ENCODE assay signal across 8 cellular contexts in the genomic region with DNA sequence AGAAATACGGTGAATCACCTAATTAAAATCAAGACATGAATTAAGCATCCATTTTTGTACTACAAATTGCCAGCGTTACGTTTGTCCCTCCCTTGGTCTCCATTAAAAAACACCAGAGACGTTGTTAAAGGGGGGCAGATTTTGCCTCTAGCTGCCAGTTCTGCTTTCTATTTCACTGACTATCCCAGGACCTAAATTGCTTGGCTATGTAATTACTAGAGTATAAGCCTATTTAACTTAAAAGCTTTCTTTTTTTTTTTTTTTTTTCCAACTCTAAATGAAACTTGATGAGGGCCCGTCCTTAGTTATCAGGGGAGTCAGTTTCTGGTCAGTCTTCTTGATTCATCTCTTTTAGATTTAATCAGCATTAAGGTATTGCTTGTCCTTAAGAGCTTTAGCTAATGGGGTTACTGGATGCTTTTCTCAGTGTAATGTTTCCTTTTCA. TPM values are rescaled to one million over a fixed set of nuclear protein-coding genes. Genes with fewer than 3 reads are reported as not detected.
DNase-seq lines count a peak whose midpoint lies in the region; ATAC-seq and TF ChIP-seq lines count a peak whose summit lies in the region.

No MANE protein-coding gene starts in this region.

- H3K9ac ChIP-seq in SK-N-MC (ENCODE audit: insufficient read length) = peak overlapping the region; percentile 93

- no peak for ATAC-seq in Right ventricle myocardium superior (ENCODE audit: poor library complexity)
- ATAC-seq in HG02938 (IDR thresholded peaks at IDR 0.05; ENCODE audit: unreplicated experiment) = no peak

- in situ Hi-C loops in KBM-7 (cut with MboI; ENCODE audit: low pct_unique_long_range_greater_than_20kb, low sequenced_read_pairs) = no loop called here

- H2AFZ ChIP-seq in neuron (ENCODE audit: low read depth, low read length) = peak overlapping the region; percentile 85

- peak overlapping the region; percentile 83 to 93 for H3K4me3 ChIP-seq in right atrium auricular region
- H3K4me3 ChIP-seq in SK-N-MC = peak overlapping the region; percentile 95
- H3K4me3 ChIP-seq in epithelial cell of proximal tubule (ENCODE audit: low read depth, low read length) = peak overlapping the region; percentile 83
- peak overlapping the region; percentile 53 for H3K4me3 ChIP-seq in neuron (ENCODE audit: low read length)

- intact Hi-C loops in Right ventricle myocardium superior (cut with DNase I) = loop anchor here (5.0 to 10.0 kb wide), 2 partner anchors 628 to 735 kb away; no protein-coding TSS in a partner anchor

- H3K27ac ChIP-seq in right atrium auricular region (peak overlapping the region; percentile 97 to 99), SK-N-MC (peak overlapping the region; percentile 87)

- DNase-seq in right atrium auricular region (ENCODE audit: low spot score) = no peak
- DNase-seq in Right ventricle myocardium superior = no peak
- DNase-seq in SK-N-MC (ENCODE audit: low read depth, low spot score) = no peak
- DNase-seq in epithelial cell of proximal tubule (ENCODE audit: low read depth) = no peak
- DNase-seq in NCI-H524 (lab: John Stamatoyannopoulos, UW) = no peak
- DNase-seq in KBM-7 = no peak

- TF ChIP-seq CTCF in right atrium auricular region (IDR thresholded peaks at IDR 0.05) = no peak
- TF ChIP-seq CTCF in epithelial cell of proximal tubule (conservative IDR thresholded peaks at IDR 0.05; ENCODE audit: low read depth, low read length) = no peak

- no peaks in the 10 kb centered on the region for H3K27me3 ChIP-seq in right atrium auricular region
- H3K27me3 ChIP-seq in neuron (ENCODE audit: insufficient read depth, low read length) = no peaks in the 10 kb centered on the region

- H3K36me3 ChIP-seq in right atrium auricular region (no peaks in the 10 kb centered on the region), SK-N-MC (ENCODE audit: insufficient read depth, low read length) (peaks cover 17% of the 10 kb centered on the region), neuron (ENCODE audit: insufficient read depth, low read length) (peaks cover 4% of the 10 kb centered on the region)

- H3K4me1 ChIP-seq in right atrium auricular region = peaks cover 0 to 35% of the 10 kb centered on the region in 2 donors
- peaks cover 15% of the 10 kb centered on the region for H3K4me1 ChIP-seq in neuron (ENCODE audit: insufficient read depth, low read length)

- H3K9me3 ChIP-seq in right atrium auricular region = no peaks in the 10 kb centered on the region
- no peaks in the 10 kb centered on the region for H3K9me3 ChIP-seq in SK-N-MC (ENCODE audit: low read depth, low read length)
- no peaks in the 10 kb centered on the region for H3K9me3 ChIP-seq in neuron (ENCODE audit: low read length)

RNA-seq across cellular contexts. Expression of gene LMO4, which starts 1.1 kb away (rescaled TPM):
- total RNA-seq in right atrium auricular region = 10 to 100 TPM; 32.7 to 47.7 TPM
- 42.0 TPM for total RNA-seq in Right ventricle myocardium superior
- total RNA-seq in epithelial cell of proximal tubule = 23.4 and 48.9 TPM in 2 replicates
